Comparison of ENCODE assay signal across 8 cellular contexts in genomic region chr17:57228921-57229320, GRCh38.
"Had no signal": no experiment of that assay in that cellular context is flagged by ENCODE, and none has a peak within 500 bp of the region (broad histone marks: within the 10 kb centered on the region; RNA-seq: fewer than 3 reads in every experiment).

No MANE protein-coding gene starts in this region.

- H3K27ac ChIP-seq: HL-60, KMS-11 had no signal

- ATAC-seq: HepG2, K562 had no signal

- DNase-seq: IMR-90, KBM-7, KG1 had no signal

- H3K9me3 Mint-ChIP-seq: IgD-negative memory B cell had no signal

- H3K4me3 ChIP-seq: K562 had no signal

- H3K27ac Mint-ChIP-seq: IgD-negative memory B cell had no signal

- H3K4me1 Mint-ChIP-seq: IgD-negative memory B cell had no signal

- H3K4me3 Mint-ChIP-seq: IgD-negative memory B cell had no signal
